Comparison of ENCODE assay signal across 10 cellular contexts in the genomic region with DNA sequence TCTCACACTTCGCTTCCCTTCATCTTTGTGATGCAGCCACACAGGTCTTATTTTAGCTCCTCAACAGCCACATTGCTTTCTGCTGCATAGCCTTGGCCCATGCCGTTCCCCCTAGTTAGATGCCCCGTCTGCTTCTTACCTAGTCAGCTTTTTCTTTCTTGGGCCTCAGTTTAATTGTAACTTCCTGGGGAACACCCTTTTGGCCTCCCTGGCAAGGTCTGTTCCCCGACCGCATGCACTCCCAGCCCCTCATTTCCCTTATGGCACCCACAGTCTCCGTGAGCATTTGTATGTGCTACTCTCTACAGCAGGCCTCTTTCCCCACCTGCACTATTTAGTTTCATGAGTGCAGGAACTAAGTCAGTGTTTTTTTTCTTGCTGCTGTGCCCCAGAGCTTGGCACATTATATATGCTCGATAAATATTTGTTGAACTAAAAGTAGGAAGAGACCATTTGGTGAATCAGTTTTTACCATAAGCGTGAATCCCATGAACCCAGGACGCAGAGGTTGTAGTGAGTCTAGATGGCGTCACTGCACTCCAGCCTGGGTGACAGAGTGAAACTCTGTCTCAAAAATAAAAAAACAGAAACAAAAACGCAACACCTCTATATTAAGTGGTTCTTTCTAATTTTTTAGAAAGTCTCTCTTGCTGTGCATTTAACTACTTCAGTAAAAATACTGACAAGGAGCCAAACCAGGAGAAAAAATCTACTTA. TPM values are rescaled to one million over a fixed set of nuclear protein-coding genes. Genes with fewer than 3 reads are reported as not detected.
DNase-seq lines count a peak whose midpoint lies in the region; ATAC-seq and TF ChIP-seq lines count a peak whose summit lies in the region.
"Had no signal": no experiment of that assay in that cellular context is flagged by ENCODE, and none has a peak within 500 bp of the region (broad histone marks: within the 10 kb centered on the region; RNA-seq: fewer than 3 reads in every experiment).

No MANE protein-coding gene starts in this region.

- H3K27me3 ChIP-seq in MM.1S (replicated peaks; ENCODE audit: insufficient read depth, low read length) (no peaks in the 10 kb centered on the region), ascending aorta (no peaks in the 10 kb centered on the region)

- peaks cover 89% of the 10 kb centered on the region for H3K79me2 ChIP-seq in MM.1S (ENCODE audit: low read length)

- H3K27ac ChIP-seq in MM.1S (ENCODE audit: low read length) (peak overlapping the region; percentile 95), ascending aorta (peak overlapping the region; percentile 52 to 61)

- H3K36me3 Mint-ChIP-seq in stimulated activated naive CD8-positive, alpha-beta T cell treated with anti-CD3 and anti-CD28 coated beads, Interleukin-15, Interleukin-2, amounts not matched to agents 100 ng/mL and 50 ng/mL, for 24 hours (ENCODE audit: low read depth) = peaks cover 16% of the 10 kb centered on the region
- H3K36me3 Mint-ChIP-seq in chondrocyte (ENCODE audit: low read depth) = no peaks in the 10 kb centered on the region

- H3K4me1 ChIP-seq in MM.1S (ENCODE audit: low read length) (peaks cover 30% of the 10 kb centered on the region), ascending aorta (peaks cover 14 to 41% of the 10 kb centered on the region in 2 donors)

- H3K9me2 ChIP-seq in MM.1S (replicated peaks; ENCODE audit: insufficient read depth, low read length) = no peaks in the 10 kb centered on the region

- H3K36me3 ChIP-seq in MM.1S (replicated peaks; ENCODE audit: insufficient read depth, low read length) = no peaks in the 10 kb centered on the region
- H3K36me3 ChIP-seq in ascending aorta = peaks cover 0 to 4% of the 10 kb centered on the region in 2 donors

- H3K9ac ChIP-seq in MM.1S (ENCODE audit: low read length) = peak overlapping the region; percentile 61

- DNase-seq in activated effector memory CD4-positive, alpha-beta T cell treated with anti-CD3 and anti-CD28 coated beads, Interleukin-2, amount 50 U/mL, for 16 hours = peak; percentile 70
- DNase-seq in activated effector memory CD4-positive, alpha-beta T cell treated with Interleukin-2 at 50 U/mL for 16 hours = no peak
- DNase-seq in MM.1S = peak; percentile 85
- DNase-seq in ascending aorta (ENCODE audit: low spot score in 2 of 2) = peak in 1 of 2 donors; percentile 28
- DNase-seq in KBM-7 = no peak
- no peak for DNase-seq in chondrocyte (ENCODE audit: low spot score)
- DNase-seq: ACHN had no signal

- H3K27me3 Mint-ChIP-seq in stimulated activated naive CD8-positive, alpha-beta T cell treated with anti-CD3 and anti-CD28 coated beads, Interleukin-15, Interleukin-2, amounts not matched to agents 100 ng/mL and 50 ng/mL, for 24 hours = no peaks in the 10 kb centered on the region
- H3K27me3 Mint-ChIP-seq in chondrocyte (ENCODE audit: low read depth) = no peaks in the 10 kb centered on the region

- H2AFZ ChIP-seq in MM.1S (ENCODE audit: low read length) = peak overlapping the region; percentile 33

- no peaks in the 10 kb centered on the region for H3K9me3 Mint-ChIP-seq in stimulated activated naive CD8-positive, alpha-beta T cell treated with anti-CD3 and anti-CD28 coated beads, Interleukin-15, Interleukin-2, amounts not matched to agents 100 ng/mL and 50 ng/mL, for 24 hours
- H3K9me3 Mint-ChIP-seq in chondrocyte (ENCODE audit: low read depth) = no peaks in the 10 kb centered on the region

- peaks cover 86% of the 10 kb centered on the region for H3K4me1 Mint-ChIP-seq in stimulated activated naive CD8-positive, alpha-beta T cell treated with anti-CD3 and anti-CD28 coated beads, Interleukin-15, Interleukin-2, amounts not matched to agents 100 ng/mL and 50 ng/mL, for 24 hours (ENCODE audit: low read depth)
- H3K4me1 Mint-ChIP-seq in chondrocyte (ENCODE audit: low read depth) = peaks cover 48% of the 10 kb centered on the region

- no peaks in the 10 kb centered on the region for H4K20me1 ChIP-seq in MM.1S (ENCODE audit: insufficient read depth, low read length)

- intact Hi-C loops in ascending aorta (cut with DNase I) = no loop called here

- peak overlapping the region; percentile 95 for H3K27ac Mint-ChIP-seq in stimulated activated naive CD8-positive, alpha-beta T cell treated with anti-CD3 and anti-CD28 coated beads, Interleukin-15, Interleukin-2, amounts not matched to agents 100 ng/mL and 50 ng/mL, for 24 hours
- H3K27ac Mint-ChIP-seq in chondrocyte (ENCODE audit: unreplicated experiment) = no peak overlapping the region

- H3K4me3 ChIP-seq in MM.1S (ENCODE audit: low read length) = peak overlapping the region; percentile 47
- no peak overlapping the region for H3K4me3 ChIP-seq in ascending aorta
- H3K4me3 ChIP-seq: skin epidermis had no signal

- peak overlapping the region; percentile 77 for H3K4me3 Mint-ChIP-seq in stimulated activated naive CD8-positive, alpha-beta T cell treated with anti-CD3 and anti-CD28 coated beads, Interleukin-15, Interleukin-2, amounts not matched to agents 100 ng/mL and 50 ng/mL, for 24 hours
- H3K4me3 Mint-ChIP-seq in chondrocyte (ENCODE audit: unreplicated experiment) = no peak overlapping the region

- peak overlapping the region; percentile 92 for H3K4me2 ChIP-seq in MM.1S (ENCODE audit: low read depth, low read length)

- TF ChIP-seq CTCF in MM.1S (IDR thresholded peaks at IDR 0.05; ENCODE audit: low read length) = no peak
- no peak for TF ChIP-seq CTCF in ascending aorta (IDR thresholded peaks at IDR 0.05)
- TF ChIP-seq CTCF in chondrocyte (IDR thresholded peaks at IDR 0.05) = no peak

- H3K9me3 ChIP-seq in MM.1S (replicated peaks; ENCODE audit: insufficient read depth, low read length) (no peaks in the 10 kb centered on the region), ascending aorta (no peaks in the 10 kb centered on the region)

- H3F3A ChIP-seq in MM.1S (ENCODE audit: insufficient read depth, low read length) = peaks cover 23% of the 10 kb centered on the region

- in situ Hi-C loops in KBM-7 (cut with MboI; ENCODE audit: low pct_unique_long_range_greater_than_20kb, low sequenced_read_pairs) = no loop called here

- no peak for ATAC-seq in GM21723 (IDR thresholded peaks at IDR 0.05; ENCODE audit: unreplicated experiment)

RNA-seq across cellular contexts. Expression of a gene that starts 38.5 kb away (rescaled TPM):
- total RNA-seq in ascending aorta (22.4 TPM), chondrocyte (30.9 to 42.8 TPM (median 35.0 TPM) in 3 replicates)

Comparison
In these comparisons a context has a peak if more than half of its experiments do, and no peak if none do; other contexts are left out.
1. DNase-seq: peak in activated effector memory CD4-positive, alpha-beta T cell treated with anti-CD3 and anti-CD28 coated beads, Interleukin-2, amount 50 U/mL, for 16 hours (single experiment) and MM.1S (single experiment); none in activated effector memory CD4-positive, alpha-beta T cell treated with Interleukin-2 at 50 U/mL for 16 hours (single experiment), KBM-7 (single experiment) and chondrocyte (single experiment).